Comparison of ENCODE assay signal across 13 cellular contexts in genomic region chr1:181139631-181140051, GRCh38. TPM values are rescaled to one million over a fixed set of nuclear protein-coding genes. Genes with fewer than 3 reads are reported as not detected.
DNase-seq lines count a peak whose midpoint lies in the region; ATAC-seq and TF ChIP-seq lines count a peak whose summit lies in the region.
"Had no signal": no experiment of that assay in that cellular context is flagged by ENCODE, and none has a peak within 500 bp of the region (broad histone marks: within the 10 kb centered on the region; RNA-seq: fewer than 3 reads in every experiment).

No MANE protein-coding gene starts in this region.

- POLR2A ChIA-PET in PC-3 (lab: Charles Lee; ENCODE audit: unreplicated experiment) = interaction anchor here (2.4 kb wide), 1 partner anchor 35 kb away, joined by 12 read pairs; no protein-coding TSS in a partner anchor

- WGBS in right cardiac atrium = 52% methylated on average over 5 of the region's 5 CpGs
- 51 to 60% methylated on average over 5 of the region's 5 CpGs for WGBS in aorta, 2 donors

- DNase-seq in left ventricle myocardium superior (no peak), right cardiac atrium (no peak), PC-3 (peak; percentile 86), aorta (no peak), SKM-1 treated with dmso at 0.1 percent for 144 hours (lab: John Stamatoyannopoulos, UW; ENCODE audit: unreplicated experiment) (no peak), GM19238 (ENCODE audit: insufficient read length, low spot score) (no peak)
- DNase-seq: CD4-positive, alpha-beta T cell; NCI-H1417 treated with DMSO at 0.1 percent for 48 hours; ovary had no signal

- no peaks in the 10 kb centered on the region for H3K36me3 ChIP-seq in PC-3 (ENCODE audit: low read depth, low read length)
- H3K36me3 ChIP-seq in aorta (ENCODE audit: control insufficient read depth in 1 of 2, insufficient read depth in 2 of 2, low read length in 1 of 2) = no peaks in the 10 kb centered on the region
- H3K36me3 ChIP-seq: esophagus muscularis mucosa, ovary, suprapubic skin had no signal

- ATAC-seq in left ventricle myocardium superior = peak; percentile 7
- ATAC-seq in right cardiac atrium = no peak
- peak; percentile 49 for ATAC-seq in PC-3
- peak; percentile 37 for ATAC-seq in esophagus mucosa
- no peak for ATAC-seq in aorta (ENCODE audit: low FRiP score)
- ATAC-seq in GM21390 (IDR thresholded peaks at IDR 0.05; ENCODE audit: unreplicated experiment) = no peak

- intact Hi-C loops in left ventricle myocardium superior (cut with micrococcal nuclease) = loop anchor here (5.0 to 10.0 kb wide), 2 partner anchors 55 to 102 kb away; partner anchors contain the start of gene IER5
- intact Hi-C loops in right cardiac atrium (cut with DNase I) = loop anchor here in 3 of 4 donors (5.0 to 10.0 kb wide), 5 partner anchors 52 to 257 kb away; partner anchors contain the start of genes IER5 (in 1 of the 3) and STX6 (in 1 of the 3)
- intact Hi-C loops in PC-3 (cut with micrococcal nuclease) = loop anchor here (5.0 kb wide), 1 partner anchor 117 kb away; the partner anchor contains the start of gene STX6
- intact Hi-C loops in aorta (cut with DNase I) = loop anchor here (2.0 to 10.0 kb wide), 4 partner anchors 49 to 227 kb away; partner anchors contain the start of genes STX6 (in 2 of the 2) and KIAA1614 (in 1 of the 2)

- CTCF ChIA-PET in PC-3 (lab: Charles Lee) = interaction anchor here (1.6 kb wide), 1 partner anchor 258 kb away, joined by 6 read pairs; no protein-coding TSS in a partner anchor

- no peaks in the 10 kb centered on the region for H3K79me2 ChIP-seq in PC-3 (ENCODE audit: low read length)

- BruUV-seq in PC-3 (replicated peaks; lab: Mats Ljungman, UMichigan) = no TSS peak

- H3K27me3 ChIP-seq in right cardiac atrium (ENCODE audit: control insufficient read depth, insufficient read depth) (no peaks in the 10 kb centered on the region), PC-3 (ENCODE audit: low read length) (no peaks in the 10 kb centered on the region), aorta (ENCODE audit: control insufficient read depth in 1 of 2, insufficient read depth in 2 of 2, low read length in 1 of 2) (no peaks in the 10 kb centered on the region)
- H3K27me3 ChIP-seq: esophagus muscularis mucosa, ovary, suprapubic skin had no signal

- no peak for TF ChIP-seq CTCF in PC-3 (conservative IDR thresholded peaks at IDR 0.05; ENCODE audit: low read depth, low read length)

- no peaks in the 10 kb centered on the region for H4K20me1 ChIP-seq in PC-3 (ENCODE audit: low read length)

- H3K4me1 ChIP-seq in right cardiac atrium (ENCODE audit: control insufficient read depth, insufficient read depth, low read length) (peaks cover 6% of the 10 kb centered on the region), PC-3 (ENCODE audit: insufficient read depth, low read length) (peaks cover 58% of the 10 kb centered on the region), aorta (ENCODE audit: control insufficient read depth in 1 of 2, insufficient read depth in 2 of 2, low read length in 2 of 2) (no peaks in the 10 kb centered on the region)

- H3K4me3 ChIP-seq in right cardiac atrium (ENCODE audit: low read length) (no peak overlapping the region), PC-3 (ENCODE audit: low read length) (peak overlapping the region; percentile 24; the same call in 1 of the 2 replicates), aorta (ENCODE audit: low read length in 2 of 2) (no peak overlapping the region)
- H3K4me3 ChIP-seq: esophagus muscularis mucosa, ovary, suprapubic skin had no signal

- no peaks in the 10 kb centered on the region for H3K9me2 ChIP-seq in PC-3 (replicated peaks; ENCODE audit: low read length)

- H3K9me3 ChIP-seq in right cardiac atrium (ENCODE audit: control insufficient read depth, low read length) = no peaks in the 10 kb centered on the region
- no peaks in the 10 kb centered on the region for H3K9me3 ChIP-seq in PC-3 (ENCODE audit: low read length)
- H3K9me3 ChIP-seq in aorta (ENCODE audit: control insufficient read depth, low read length) = no peaks in the 10 kb centered on the region
- H3K9me3 ChIP-seq: esophagus muscularis mucosa, ovary, suprapubic skin had no signal

- H3F3A ChIP-seq in PC-3 (ENCODE audit: low read length, unreplicated experiment) = peaks cover 8% of the 10 kb centered on the region

- peak overlapping the region; percentile 97 for H3K9ac ChIP-seq in PC-3 (ENCODE audit: low read length)

- no peak overlapping the region for H2AFZ ChIP-seq in PC-3 (ENCODE audit: low read length)

- H3K4me2 ChIP-seq in PC-3 (ENCODE audit: low read length) = peak overlapping the region; percentile 78

- H3K27ac ChIP-seq in right cardiac atrium (ENCODE audit: low read length) = no peak overlapping the region
- H3K27ac ChIP-seq in PC-3 (ENCODE audit: low read length) = peak overlapping the region; percentile 99
- H3K27ac ChIP-seq in aorta (ENCODE audit: low read depth in 1 of 2, low read length in 2 of 2) = peak overlapping the region; percentile 8 to 24
- H3K27ac ChIP-seq: esophagus muscularis mucosa, ovary, suprapubic skin had no signal

RNA-seq across cellular contexts. Expression of gene IER5, which starts 51.1 kb away (rescaled TPM):
- total RNA-seq in left ventricle myocardium superior (15.9 TPM), right cardiac atrium (10 to 100 TPM; 21.9 to 32.6 (median 28.2) TPM), PC-3 (2014; rRNA removed) (100 and 126 TPM in 2 replicates), esophagus mucosa (21.4 TPM), aorta (10 to 100 TPM; 11.4 to 42.2 TPM)
- polyA plus RNA-seq in right cardiac atrium (63.8 TPM), aorta (10 to 100 TPM in 1 of 2 donors, 1 to 10 TPM in 1; 7.4 to 11.5 TPM)

Comparison
In these comparisons a context has a peak if more than half of its experiments do, and no peak if none do; other contexts are left out.
1. ATAC-seq: peak in left ventricle myocardium superior (single experiment), PC-3 (single experiment) and esophagus mucosa (single experiment); none in right cardiac atrium (0 of 2), aorta (single experiment) and GM21390 (single experiment).